In the genomic region with DNA sequence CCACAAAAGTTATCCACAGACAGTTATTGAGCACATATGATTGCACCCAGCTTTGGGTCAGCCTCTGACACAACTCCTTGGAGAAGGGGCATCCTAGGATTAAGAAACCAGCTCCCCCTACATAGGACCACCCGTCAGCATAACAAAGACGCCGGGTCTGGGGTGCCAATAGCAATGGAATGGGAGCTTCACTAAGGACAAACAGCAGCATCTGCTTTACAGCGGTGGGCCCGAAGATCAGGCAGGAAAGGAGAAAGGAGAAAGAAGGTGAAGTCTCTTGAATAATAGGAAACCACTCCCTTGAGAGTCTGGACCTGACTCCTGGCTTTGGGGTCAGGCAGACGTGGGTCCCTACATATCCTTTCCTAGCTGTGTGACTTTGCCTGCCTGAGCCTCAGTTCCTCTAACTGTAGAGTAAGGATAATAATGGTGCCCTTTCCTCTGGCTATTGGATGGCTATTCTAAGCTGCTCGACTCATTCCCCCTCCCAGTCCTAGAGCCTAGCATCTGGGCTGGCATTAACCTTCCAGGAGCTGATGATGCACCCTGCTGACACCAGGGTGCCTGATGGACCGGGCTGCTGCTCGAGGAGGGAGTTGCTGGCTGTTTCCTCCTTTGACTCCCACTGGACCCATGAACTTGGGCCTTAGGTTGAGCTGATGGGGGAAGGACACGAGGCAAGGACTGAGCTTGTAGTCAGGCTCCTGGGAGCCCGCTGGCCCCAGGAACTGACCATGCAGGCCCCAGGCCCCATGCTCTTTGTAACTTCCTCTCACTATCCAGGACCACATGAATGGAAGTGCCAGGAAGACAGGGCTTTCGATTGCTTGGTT, we compare ENCODE assay signal across 13 cellular contexts.
"Had no signal": no experiment of that assay in that cellular context is flagged by ENCODE, and none has a peak within 500 bp of the region (broad histone marks: within the 10 kb centered on the region; RNA-seq: fewer than 3 reads in every experiment).

No MANE protein-coding gene starts in this region.

- DNase-seq: activated CD4-positive, alpha-beta T cell treated with anti-CD3 and anti-CD28 coated beads for 4 hours; activated naive CD4-positive, alpha-beta T cell; heart right ventricle; left ventricle myocardium superior; midbrain; SK-N-SH; stimulated activated naive B cell treated with anti-CD40 and anti-IgM and Interleukin-4, amounts not matched to agents 10 μg/mL and 1 μg/mL and 100 μg/mL, for 72 hours; substantia nigra; T-helper 1 cell; trophoblast cell had no signal

- H3K4me3 ChIP-seq: heart right ventricle, smooth muscle cell had no signal

- H3K36me3 ChIP-seq: heart right ventricle had no signal

- H3K9me3 ChIP-seq: heart right ventricle, SK-N-SH had no signal

- H3K4me1 ChIP-seq: parathyroid adenoma had no signal

- H3K27ac ChIP-seq: heart right ventricle, parathyroid adenoma, VCaP had no signal
